32 cellular contexts compared by ENCODE assay signal in the genomic region with DNA sequence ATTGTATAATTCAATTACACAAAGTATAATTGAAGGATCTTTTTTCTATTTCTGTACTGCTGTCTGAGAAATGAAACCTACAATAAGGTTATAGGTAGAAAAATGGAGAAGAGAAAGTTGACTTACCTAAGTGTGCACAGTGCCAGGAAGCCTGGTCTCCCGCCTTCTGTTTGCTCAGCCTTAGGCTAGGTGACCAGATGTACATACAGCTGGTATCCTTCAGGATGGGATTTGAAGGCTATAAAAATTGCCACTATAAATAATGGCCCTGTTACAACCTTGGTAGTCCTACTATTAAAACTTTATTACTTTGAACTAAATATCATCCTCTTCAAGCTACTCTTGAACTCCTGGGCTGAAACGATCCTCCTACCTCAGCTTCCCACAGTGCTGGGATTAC. TPM values are rescaled to one million over a fixed set of nuclear protein-coding genes. Genes with fewer than 3 reads are reported as not detected.
DNase-seq lines count a peak whose midpoint lies in the region; ATAC-seq, FAIRE-seq and TF ChIP-seq lines count a peak whose summit lies in the region.
"Had no signal": no experiment of that assay in that cellular context is flagged by ENCODE, and none has a peak within 500 bp of the region (broad histone marks: within the 10 kb centered on the region; RNA-seq: fewer than 3 reads in every experiment).

No MANE protein-coding gene starts in this region.

- H2BK120ac ChIP-seq in trophoblast cell (ENCODE audit: insufficient read depth, low read length, poor library complexity), result no peak overlapping the region

- no peak overlapping the region for H3K14ac ChIP-seq in trophoblast cell (ENCODE audit: low read length)

- H2AFZ ChIP-seq in trophoblast cell (ENCODE audit: insufficient read depth, low read length, poor library complexity), result no peak overlapping the region
- H2AFZ ChIP-seq: neural progenitor cell had no signal

- no peak overlapping the region for H3K4me3 ChIP-seq in trophoblast cell (ENCODE audit: low read depth, low read length)
- H3K4me3 ChIP-seq: ascending aorta, BLaER1, cardiac muscle cell, coronary artery, heart left ventricle, neural progenitor cell, right lobe of liver had no signal

- H4K8ac ChIP-seq in trophoblast cell (ENCODE audit: low read depth, low read length), result no peak overlapping the region

- H4K91ac ChIP-seq in trophoblast cell (ENCODE audit: low read depth, low read length), result no peak overlapping the region

- H2AK5ac ChIP-seq in trophoblast cell (ENCODE audit: low read length), result no peak overlapping the region

- no peak overlapping the region for H4K12ac ChIP-seq in trophoblast cell (ENCODE audit: low read depth, low read length)

- DNase-seq in DMS79 (lab: John Stamatoyannopoulos, UW), result peak; percentile 21
- peak; percentile 22 to 87 (median 51) for DNase-seq in NCI-H1417 (lab: John Stamatoyannopoulos, UW)
- peak; percentile 84 for DNase-seq in NCI-H748 (lab: John Stamatoyannopoulos, UW; ENCODE audit: unreplicated experiment)
- no peak for DNase-seq in left colon
- DNase-seq in trophoblast cell, result no peak
- DNase-seq in EL, result no peak
- no peak for DNase-seq in H54 (ENCODE audit: insufficient read length, low spot score)
- DNase-seq in activated T-cell treated with anti-CD3 and anti-CD28 coated beads, Interleukin-2, amount 50 U/mL, for 72 hours, result no peak
- DNase-seq: activated CD4-positive, alpha-beta T cell treated with anti-CD3 and anti-CD28 coated beads for 4 hours; activated gamma-delta T cell; activated naive CD8-positive, alpha-beta T cell treated with anti-CD3 and anti-CD28 coated beads, Interleukin-2, amount 10 ng/mL, durations not matched to agents 7 days and 5 days; Caco-2; effector memory CD4-positive, alpha-beta T cell; erythroblast; heart left ventricle; IMR-90; NCI-H1048; right lobe of liver; SIG-M5; stimulated activated CD4-positive, alpha-beta T cell treated with anti-CD3 and anti-CD28 coated beads, Interleukin-12 subunit alpha, Interleukin-12 subunit beta, amount 100 ng/mL, for 4 hours; stimulated activated CD4-positive, alpha-beta T cell treated with anti-CD3 and anti-CD28 coated beads, Interleukin-4, amount 100 ng/mL, for 4 hours had no signal

- H3K4me1 Mint-ChIP-seq in activated T-cell treated with anti-CD3 and anti-CD28 coated beads, Interleukin-2, amount 50 U/mL, for 72 hours (ENCODE audit: low read depth), result no peaks in the 10 kb centered on the region
- H3K4me1 Mint-ChIP-seq: activated naive CD8-positive, alpha-beta T cell treated with anti-CD3 and anti-CD28 coated beads, Interleukin-2, amount 10 ng/mL, durations not matched to agents 7 days and 5 days; stimulated activated memory B cell treated with anti-CD40 and anti-IgM and Interleukin-4, amounts not matched to agents 10 μg/mL and 1 μg/mL and 100 μg/mL, for 72 hours had no signal

- H3K4me3 Mint-ChIP-seq in activated T-cell treated with anti-CD3 and anti-CD28 coated beads, Interleukin-2, amount 50 U/mL, for 72 hours, result no peak overlapping the region
- H3K4me3 Mint-ChIP-seq: activated naive CD8-positive, alpha-beta T cell treated with anti-CD3 and anti-CD28 coated beads, Interleukin-2, amount 10 ng/mL, durations not matched to agents 7 days and 5 days; neural progenitor cell; stimulated activated memory B cell treated with anti-CD40 and anti-IgM and Interleukin-4, amounts not matched to agents 10 μg/mL and 1 μg/mL and 100 μg/mL, for 72 hours had no signal

- H3K4me1 ChIP-seq in trophoblast cell (ENCODE audit: control insufficient read depth in 1 of 2, insufficient read depth in 2 of 2, low read length in 2 of 2), result no peaks in the 10 kb centered on the region
- H3K4me1 ChIP-seq: ascending aorta, Caco-2, heart left ventricle, neural progenitor cell, right lobe of liver had no signal

- no peaks in the 10 kb centered on the region for H3K36me3 ChIP-seq in trophoblast cell (ENCODE audit: control insufficient read depth in 1 of 2, insufficient read depth in 2 of 2, low read length in 2 of 2)
- H3K36me3 ChIP-seq: ascending aorta, BLaER1, cardiac muscle cell, heart left ventricle, neural progenitor cell, right lobe of liver had no signal

- no peak for TF ChIP-seq POLR2A in H54 (IDR thresholded peaks at IDR 0.05; ENCODE audit: low read depth, low read length)

- WGBS in trophoblast cell (ENCODE audit: extremely low coverage, insufficient coverage, insufficient read length), result no CpG with 5 or more reads among the region's 2 CpGs

- H3K36me3 Mint-ChIP-seq in activated T-cell treated with anti-CD3 and anti-CD28 coated beads, Interleukin-2, amount 50 U/mL, for 72 hours (ENCODE audit: insufficient read depth in 2 of 2), result no peaks in the 10 kb centered on the region
- H3K36me3 Mint-ChIP-seq: activated naive CD8-positive, alpha-beta T cell treated with anti-CD3 and anti-CD28 coated beads, Interleukin-2, amount 10 ng/mL, durations not matched to agents 7 days and 5 days; neural progenitor cell; stimulated activated memory B cell treated with anti-CD40 and anti-IgM and Interleukin-4, amounts not matched to agents 10 μg/mL and 1 μg/mL and 100 μg/mL, for 72 hours had no signal

- no peak overlapping the region for H3K23ac ChIP-seq in trophoblast cell (ENCODE audit: low read length)

- peaks cover 17% of the 10 kb centered on the region for H3K27me3 Mint-ChIP-seq in activated T-cell treated with anti-CD3 and anti-CD28 coated beads, Interleukin-2, amount 50 U/mL, for 72 hours (ENCODE audit: low read depth)

- intact Hi-C loops in left colon (cut with DNase I, micrococcal nuclease), result no loop called here

- no peak overlapping the region for H3K9ac ChIP-seq in trophoblast cell (ENCODE audit: low read length)
- H3K9ac ChIP-seq: BLaER1, neural progenitor cell had no signal

- peak; percentile 62 for ATAC-seq in left colon
- no peak for ATAC-seq in activated T-cell treated with anti-CD3 and anti-CD28 coated beads, Interleukin-2, amount 50 U/mL, for 72 hours (replicated peaks in 1 of 2)
- ATAC-seq: heart left ventricle; right lobe of liver; stimulated activated memory B cell treated with anti-CD40 and anti-IgM and Interleukin-4, amounts not matched to agents 10 μg/mL and 1 μg/mL and 100 μg/mL, for 72 hours had no signal

- H3K9me3 ChIP-seq in trophoblast cell (ENCODE audit: insufficient read depth, low read depth, low read length), result no peaks in the 10 kb centered on the region
- H3K9me3 ChIP-seq: ascending aorta, BLaER1, Caco-2, heart left ventricle, right lobe of liver had no signal

- H3K4me2 ChIP-seq in trophoblast cell (ENCODE audit: low read length), result no peak overlapping the region
- H3K4me2 ChIP-seq: BLaER1, neural progenitor cell had no signal

- no peak overlapping the region for H3K18ac ChIP-seq in trophoblast cell (ENCODE audit: low read length)

- FAIRE-seq in H54 (lab: Jason Lieb, UNC), result no peak

- H3K4ac ChIP-seq in trophoblast cell (ENCODE audit: low read depth, low read length), result no peak overlapping the region

- H2BK5ac ChIP-seq in trophoblast cell (ENCODE audit: low read depth, low read length, poor library complexity), result no peak overlapping the region

- H2BK12ac ChIP-seq in trophoblast cell (ENCODE audit: low read length), result no peak overlapping the region

- no peak overlapping the region for H3K27ac Mint-ChIP-seq in activated T-cell treated with anti-CD3 and anti-CD28 coated beads, Interleukin-2, amount 50 U/mL, for 72 hours
- H3K27ac Mint-ChIP-seq: activated naive CD8-positive, alpha-beta T cell treated with anti-CD3 and anti-CD28 coated beads, Interleukin-2, amount 10 ng/mL, durations not matched to agents 7 days and 5 days; neural progenitor cell; stimulated activated memory B cell treated with anti-CD40 and anti-IgM and Interleukin-4, amounts not matched to agents 10 μg/mL and 1 μg/mL and 100 μg/mL, for 72 hours had no signal

- H3K79me1 ChIP-seq in trophoblast cell (ENCODE audit: low read length), result no peaks in the 10 kb centered on the region

- no peaks in the 10 kb centered on the region for H3K9me3 Mint-ChIP-seq in activated T-cell treated with anti-CD3 and anti-CD28 coated beads, Interleukin-2, amount 50 U/mL, for 72 hours
- H3K9me3 Mint-ChIP-seq: activated naive CD8-positive, alpha-beta T cell treated with anti-CD3 and anti-CD28 coated beads, Interleukin-2, amount 10 ng/mL, durations not matched to agents 7 days and 5 days; neural progenitor cell; stimulated activated memory B cell treated with anti-CD40 and anti-IgM and Interleukin-4, amounts not matched to agents 10 μg/mL and 1 μg/mL and 100 μg/mL, for 72 hours had no signal

- H3K27me3 ChIP-seq in trophoblast cell (ENCODE audit: insufficient read depth, low read length), result no peaks in the 10 kb centered on the region
- H3K27me3 ChIP-seq: ascending aorta, BLaER1, cardiac muscle cell, heart left ventricle, neural progenitor cell, right lobe of liver had no signal

- H3K27ac ChIP-seq in trophoblast cell (ENCODE audit: low read depth, low read length), result no peak overlapping the region
- H3K27ac ChIP-seq: ascending aorta, BLaER1, cardiac muscle cell, coronary artery, heart left ventricle, neural progenitor cell, right lobe of liver had no signal

- no peaks in the 10 kb centered on the region for H3K79me2 ChIP-seq in trophoblast cell (ENCODE audit: control insufficient read depth, insufficient read depth, low read length, poor library complexity)

RNA-seq across cellular contexts. Expression of gene OR51E2, which starts 19.7 kb away (rescaled TPM):
- under 1 TPM; 0.18 to 0.84 TPM for total RNA-seq in left colon
- not detected in 2 replicates for polyA plus RNA-seq in trophoblast cell (2013)
- total RNA-seq in activated T-cell treated with anti-CD3 and anti-CD28 coated beads, Interleukin-2, amount 50 U/mL, for 72 hours, result not detected
- total RNA-seq: activated naive CD8-positive, alpha-beta T cell treated with anti-CD3 and anti-CD28 coated beads, Interleukin-2, amount 10 ng/mL, durations not matched to agents 7 days and 5 days; Caco-2; cardiac muscle cell; kidney epithelial cell; lung microvascular endothelial cell; right lobe of liver had no signal
- polyA plus RNA-seq: cardiac muscle cell had no signal

RNA-seq across cellular contexts. Expression of gene MMP26, which starts 26.6 kb away (rescaled TPM):
- total RNA-seq in left colon, result not detected
- not detected in 2 replicates for polyA plus RNA-seq in trophoblast cell (2013)
- not detected for total RNA-seq in activated T-cell treated with anti-CD3 and anti-CD28 coated beads, Interleukin-2, amount 50 U/mL, for 72 hours
- total RNA-seq: activated naive CD8-positive, alpha-beta T cell treated with anti-CD3 and anti-CD28 coated beads, Interleukin-2, amount 10 ng/mL, durations not matched to agents 7 days and 5 days; ascending aorta; Caco-2; cardiac muscle cell; H4; heart left ventricle; IMR-90; kidney epithelial cell; lung microvascular endothelial cell; right lobe of liver; ureter had no signal
- polyA plus RNA-seq: AG04450, cardiac muscle cell, heart left ventricle, IMR-90 had no signal

RNA-seq across cellular contexts. Expression of gene OR51E1, which starts 34.2 kb away (rescaled TPM):
- total RNA-seq in left colon, result 1 to 10 TPM in 1 of 2 donors, under 1 TPM in 1; 0.64 to 1.3 TPM
- not detected in 2 replicates for polyA plus RNA-seq in trophoblast cell (2013)
- total RNA-seq in activated T-cell treated with anti-CD3 and anti-CD28 coated beads, Interleukin-2, amount 50 U/mL, for 72 hours, result not detected
- total RNA-seq: activated naive CD8-positive, alpha-beta T cell treated with anti-CD3 and anti-CD28 coated beads, Interleukin-2, amount 10 ng/mL, durations not matched to agents 7 days and 5 days; Caco-2; cardiac muscle cell; H4; IMR-90; kidney epithelial cell; lung microvascular endothelial cell; right lobe of liver had no signal
- polyA plus RNA-seq: cardiac muscle cell had no signal

RNA-seq across cellular contexts. Expression of gene OR51D1, which starts 40.7 kb away (rescaled TPM):
- total RNA-seq in left colon, result not detected
- polyA plus RNA-seq in trophoblast cell (2013), result not detected in 2 replicates
- not detected for total RNA-seq in activated T-cell treated with anti-CD3 and anti-CD28 coated beads, Interleukin-2, amount 50 U/mL, for 72 hours
- total RNA-seq: activated naive CD8-positive, alpha-beta T cell treated with anti-CD3 and anti-CD28 coated beads, Interleukin-2, amount 10 ng/mL, durations not matched to agents 7 days and 5 days; ascending aorta; Caco-2; cardiac muscle cell; H4; heart left ventricle; IMR-90; kidney epithelial cell; lung microvascular endothelial cell; right lobe of liver; ureter had no signal
- polyA plus RNA-seq: AG04450, cardiac muscle cell, heart left ventricle, IMR-90 had no signal

Comparison
In these comparisons a context has a peak if more than half of its experiments do, and no peak if none do; other contexts are left out.
1. DNase-seq: peak in DMS79 (single experiment), NCI-H1417 (3 of 3) and NCI-H748 (single experiment); none in left colon (0 of 2), trophoblast cell (0 of 2), EL (single experiment), H54 (single experiment) and activated T-cell treated with anti-CD3 and anti-CD28 coated beads, Interleukin-2, amount 50 U/mL, for 72 hours (0 of 2).